ENCODE assay signal across 14 cellular contexts in the genomic region with DNA sequence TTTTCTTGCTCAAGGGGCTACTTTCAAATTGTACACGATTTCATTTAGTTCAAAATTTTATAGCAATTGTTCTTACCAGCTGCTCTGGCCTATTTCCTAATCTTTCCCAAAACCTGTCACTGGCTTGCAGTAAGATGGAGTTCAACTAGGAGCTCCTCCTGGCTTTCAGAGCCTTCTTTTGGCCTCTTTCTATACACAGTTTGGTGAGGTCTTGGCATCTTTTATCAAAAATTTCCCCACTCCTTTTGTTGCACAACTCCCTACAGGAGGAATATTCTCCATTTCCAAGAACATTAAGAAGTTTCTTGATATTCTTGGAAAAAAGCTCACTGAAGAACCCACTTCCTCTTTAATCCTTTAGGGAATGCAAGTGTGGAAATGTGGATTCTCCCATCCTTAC.
DNase-seq lines count a peak whose midpoint lies in the region; ATAC-seq and TF ChIP-seq lines count a peak whose summit lies in the region.
"Had no signal": no experiment of that assay in that cellular context is flagged by ENCODE, and none has a peak within 500 bp of the region (broad histone marks: within the 10 kb centered on the region; RNA-seq: fewer than 3 reads in every experiment).

No MANE protein-coding gene starts in this region.

- H3K4me1 Mint-ChIP-seq in nephron, result peaks cover 52% of the 10 kb centered on the region
- H3K4me1 Mint-ChIP-seq: IgD-negative memory B cell had no signal

- H3K36me3 Mint-ChIP-seq in nephron (ENCODE audit: low read depth), result no peaks in the 10 kb centered on the region
- H3K36me3 Mint-ChIP-seq: IgD-negative memory B cell had no signal

- H3K27ac ChIP-seq in left ventricle myocardium inferior (replicated peaks) (no peak overlapping the region), aorta (ENCODE audit: low read depth in 1 of 2, low read length in 2 of 2) (no peak overlapping the region), sigmoid colon (peak overlapping the region in 2 of 4 donors; percentile 4 to 65)
- H3K27ac ChIP-seq: PC-9 had no signal

- ATAC-seq in Right ventricle myocardium superior (ENCODE audit: poor library complexity) (peak; percentile 47), aorta (ENCODE audit: low FRiP score) (peak; percentile 59), HG03095 (IDR thresholded peaks at IDR 0.05; ENCODE audit: unreplicated experiment) (no peak), GM21367 (IDR thresholded peaks at IDR 0.05; ENCODE audit: unreplicated experiment) (no peak)
- ATAC-seq: GM23338 had no signal

- H3K36me3 ChIP-seq in left ventricle myocardium inferior (no peaks in the 10 kb centered on the region), aorta (ENCODE audit: control insufficient read depth in 1 of 2, insufficient read depth in 2 of 2, low read length in 1 of 2) (no peaks in the 10 kb centered on the region), sigmoid colon (no peaks in the 10 kb centered on the region)

- peaks cover 28% of the 10 kb centered on the region for H3K4me1 ChIP-seq in left ventricle myocardium inferior
- no peaks in the 10 kb centered on the region for H3K4me1 ChIP-seq in aorta (ENCODE audit: control insufficient read depth in 1 of 2, insufficient read depth in 2 of 2, low read length in 2 of 2)
- H3K4me1 ChIP-seq in sigmoid colon, result peaks cover 0 to 22% (median 10%) of the 10 kb centered on the region in 4 donors

- intact Hi-C loops in Right ventricle myocardium superior (cut with DNase I), result no loop called here
- intact Hi-C loops in left ventricle myocardium inferior (cut with micrococcal nuclease), result no loop called here
- intact Hi-C loops in aorta (cut with DNase I), result loop anchor here in 1 of 2 donors (10.0 kb wide), 1 partner anchor 69 kb away; no protein-coding TSS in a partner anchor
- intact Hi-C loops in sigmoid colon (cut with DNase I), result no loop called here

- H3K9me3 ChIP-seq in left ventricle myocardium inferior (replicated peaks) (no peaks in the 10 kb centered on the region), aorta (ENCODE audit: control insufficient read depth, low read length) (no peaks in the 10 kb centered on the region), sigmoid colon (no peaks in the 10 kb centered on the region)

- TF ChIP-seq EP300 in sigmoid colon (IDR thresholded peaks at IDR 0.05), result no peak

- no peak for TF ChIP-seq POLR2A in sigmoid colon (IDR thresholded peaks at IDR 0.05)

- TF ChIP-seq CTCF in left ventricle myocardium inferior (IDR thresholded peaks at IDR 0.05; ENCODE audit: borderline replicate concordance), result no peak
- TF ChIP-seq CTCF in fibroblast of pulmonary artery (IDR thresholded peaks at IDR 0.05; ENCODE audit: low read length, missing control alignments), result no peak
- TF ChIP-seq CTCF in nephron (IDR thresholded peaks at IDR 0.05; ENCODE audit: unreplicated experiment in 3 of 3), result no peak
- no peak for TF ChIP-seq CTCF in sigmoid colon (IDR thresholded peaks at IDR 0.05)

- 53 to 65% methylated on average over 1 of the region's 1 CpG for WGBS in aorta, 2 donors
- WGBS in sigmoid colon, 2 donors, result 37 to 66% methylated on average over 1 of the region's 1 CpG

- H3K4me3 Mint-ChIP-seq in nephron, result no peak overlapping the region
- H3K4me3 Mint-ChIP-seq: GM23338, IgD-negative memory B cell had no signal

- H3K27me3 Mint-ChIP-seq in nephron (ENCODE audit: low read depth), result no peaks in the 10 kb centered on the region

- DNase-seq in Right ventricle myocardium superior (no peak), left ventricle myocardium inferior (no peak), fibroblast of pulmonary artery (ENCODE audit: low read depth) (peak; percentile 33), aorta (no peak), sigmoid colon (no peak)
- DNase-seq: DMS79, NCI-H146, NCI-H345, PC-9 had no signal

- peak overlapping the region; percentile 2 to 45 (median 29) for H3K27ac Mint-ChIP-seq in nephron
- H3K27ac Mint-ChIP-seq: GM23338, IgD-negative memory B cell had no signal

- no peaks in the 10 kb centered on the region for H3K9me3 Mint-ChIP-seq in nephron
- H3K9me3 Mint-ChIP-seq: GM23338, IgD-negative memory B cell had no signal

- H3K4me3 ChIP-seq in left ventricle myocardium inferior (no peak overlapping the region), fibroblast of pulmonary artery (replicated peaks; ENCODE audit: low read depth, low read length) (no peak overlapping the region), aorta (ENCODE audit: low read length in 2 of 2) (no peak overlapping the region), sigmoid colon (no peak overlapping the region)
- H3K4me3 ChIP-seq: GM23338, PC-9 had no signal

- H3K27me3 ChIP-seq in left ventricle myocardium inferior (ENCODE audit: low read depth), result no peaks in the 10 kb centered on the region
- no peaks in the 10 kb centered on the region for H3K27me3 ChIP-seq in aorta (ENCODE audit: control insufficient read depth in 1 of 2, insufficient read depth in 2 of 2, low read length in 1 of 2)
- no peaks in the 10 kb centered on the region for H3K27me3 ChIP-seq in sigmoid colon

Comparison
In these comparisons a context has a peak if more than half of its experiments do, and no peak if none do; other contexts are left out.
1. ATAC-seq: peak in Right ventricle myocardium superior (single experiment) and aorta (single experiment); none in HG03095 (single experiment) and GM21367 (single experiment).